ENCODE assay signal across 8 cellular contexts in genomic region chr5:14595189-14595588, GRCh38. TPM values are rescaled to one million over a fixed set of nuclear protein-coding genes. Genes with fewer than 3 reads are reported as not detected.
DNase-seq lines count a peak whose midpoint lies in the region; ATAC-seq, FAIRE-seq and TF ChIP-seq lines count a peak whose summit lies in the region.

No MANE protein-coding gene starts in this region.

- no peak overlapping the region for H2BK12ac ChIP-seq in neuronal stem cell (ENCODE audit: low read length)

- no peak overlapping the region for H4K8ac ChIP-seq in neuronal stem cell (ENCODE audit: low read depth, low read length)

- no peak overlapping the region for H2AFZ ChIP-seq in neuronal stem cell (ENCODE audit: low read length)

- peaks cover 2% of the 10 kb centered on the region for H3K79me1 ChIP-seq in neuronal stem cell (ENCODE audit: low read depth, low read length)

- H3K4me3 ChIP-seq in kidney (ENCODE audit: low read length in 2 of 2) (no peak overlapping the region), neuronal stem cell (ENCODE audit: low read length in 2 of 2) (no peak overlapping the region)

- H3K4me1 Mint-ChIP-seq in activated naive CD4-positive, alpha-beta T cell treated with anti-CD3 and anti-CD28 coated beads for 36 hours (ENCODE audit: low read depth): peaks cover 84% of the 10 kb centered on the region
- H3K4me1 Mint-ChIP-seq in immature natural killer cell: peaks cover 89 to 92% of the 10 kb centered on the region in 2 donors

- TF ChIP-seq CTCF in kidney (IDR thresholded peaks at IDR 0.05; ENCODE audit: borderline replicate concordance, extremely low read depth, insufficient read depth): no peak
- no peak for TF ChIP-seq CTCF in foreskin keratinocyte (conservative IDR thresholded peaks at IDR 0.05)

- no peak overlapping the region for H3K27ac ChIP-seq in kidney (ENCODE audit: low read depth in 2 of 2, low read length in 2 of 2)
- H3K27ac ChIP-seq in neuronal stem cell (replicated peaks; ENCODE audit: low read length): no peak overlapping the region
- H3K27ac ChIP-seq in foreskin keratinocyte: no peak overlapping the region

- no CpG with 5 or more reads among the region's 3 CpGs for WGBS in neuronal stem cell (ENCODE audit: extremely low coverage in 2 of 2, insufficient read length in 2 of 2, insufficient replicate concordance in 1 of 2), 2 donors

- H3K36me3 ChIP-seq in kidney (ENCODE audit: control insufficient read depth in 1 of 2, insufficient read depth in 2 of 2, low read length in 2 of 2): no peaks in the 10 kb centered on the region
- no peaks in the 10 kb centered on the region for H3K36me3 ChIP-seq in neuronal stem cell (replicated peaks in 1 of 2; ENCODE audit: control insufficient read depth in 2 of 2, insufficient read depth in 2 of 2, low read length in 2 of 2)

- intact Hi-C loops in activated naive CD4-positive, alpha-beta T cell treated with anti-CD3 and anti-CD28 coated beads for 36 hours (cut with micrococcal nuclease): loop anchor here (1.0 to 10.0 kb wide), 5 partner anchors 14 to 1870 kb away; partner anchors contain the start of genes OTULIN, OTULINL and ZNF622
- intact Hi-C loops in kidney (cut with DNase I): no loop called here

- FAIRE-seq in kidney (lab: Jason Lieb, UNC): no peak

- no peak overlapping the region for H3K14ac ChIP-seq in neuronal stem cell (ENCODE audit: low read length)

- H3K27me3 Mint-ChIP-seq in activated naive CD4-positive, alpha-beta T cell treated with anti-CD3 and anti-CD28 coated beads for 36 hours (ENCODE audit: low read depth): no peaks in the 10 kb centered on the region
- H3K27me3 Mint-ChIP-seq in immature natural killer cell (ENCODE audit: low read depth in 3 of 3): peaks cover 5 to 10% (median 5%) of the 10 kb centered on the region in 3 donors

- H3K4me1 ChIP-seq in kidney (ENCODE audit: control insufficient read depth in 1 of 2, insufficient read depth in 1 of 2, low read depth in 1 of 2, low read length in 2 of 2): no peaks in the 10 kb centered on the region
- H3K4me1 ChIP-seq in neuronal stem cell (ENCODE audit: control insufficient read depth in 2 of 2, insufficient read depth in 1 of 2, low read depth in 1 of 2, low read length in 2 of 2): no peaks in the 10 kb centered on the region
- no peaks in the 10 kb centered on the region for H3K4me1 ChIP-seq in foreskin keratinocyte

- H2AK5ac ChIP-seq in neuronal stem cell (ENCODE audit: low read depth, low read length): no peak overlapping the region

- H3K27me3 ChIP-seq in neuronal stem cell (ENCODE audit: control insufficient read depth in 3 of 3, insufficient read depth in 3 of 3, low read depth in 1 of 3, low read length in 3 of 3) (no peaks in the 10 kb centered on the region), foreskin keratinocyte (no peaks in the 10 kb centered on the region)

- H3K9ac ChIP-seq in kidney (ENCODE audit: low read length in 2 of 2) (no peak overlapping the region), neuronal stem cell (ENCODE audit: low read depth, low read length, poor library complexity) (no peak overlapping the region)

- H3K36me3 Mint-ChIP-seq in activated naive CD4-positive, alpha-beta T cell treated with anti-CD3 and anti-CD28 coated beads for 36 hours (ENCODE audit: low read depth): peaks cover 4% of the 10 kb centered on the region
- no peaks in the 10 kb centered on the region for H3K36me3 Mint-ChIP-seq in immature natural killer cell

- H3K4me2 ChIP-seq in neuronal stem cell (ENCODE audit: insufficient read depth, low read length, poor library complexity, severe bottlenecking): no peak overlapping the region

- H3K9me3 Mint-ChIP-seq in activated naive CD4-positive, alpha-beta T cell treated with anti-CD3 and anti-CD28 coated beads for 36 hours: peaks cover 3% of the 10 kb centered on the region
- no peaks in the 10 kb centered on the region for H3K9me3 Mint-ChIP-seq in immature natural killer cell

- H3K27ac Mint-ChIP-seq in activated naive CD4-positive, alpha-beta T cell treated with anti-CD3 and anti-CD28 coated beads for 36 hours: peak overlapping the region; percentile 90
- peak overlapping the region; percentile 91 to 98 (median 94) for H3K27ac Mint-ChIP-seq in immature natural killer cell

- ATAC-seq in HG02970 (IDR thresholded peaks at IDR 0.05; ENCODE audit: low FRiP score, unreplicated experiment): peak; percentile 68
- ATAC-seq in foreskin keratinocyte: no peak

- no peak overlapping the region for H2BK5ac ChIP-seq in neuronal stem cell (ENCODE audit: low read length)

- no peak overlapping the region for H3K4ac ChIP-seq in neuronal stem cell (ENCODE audit: low read length)

- CTCF ChIA-PET in activated naive CD4-positive, alpha-beta T cell treated with anti-CD3 and anti-CD28 coated beads for 36 hours (lab: Charles Lee): no interaction called here

- H3K4me3 Mint-ChIP-seq in activated naive CD4-positive, alpha-beta T cell treated with anti-CD3 and anti-CD28 coated beads for 36 hours: peak overlapping the region; percentile 68
- peak overlapping the region; percentile 71 to 88 (median 84) for H3K4me3 Mint-ChIP-seq in immature natural killer cell

- H3K9me3 ChIP-seq in kidney (ENCODE audit: control insufficient read depth in 1 of 2, low read length in 2 of 2) (no peaks in the 10 kb centered on the region), neuronal stem cell (replicated peaks in 1 of 2; ENCODE audit: control insufficient read depth in 2 of 2, insufficient read depth in 1 of 2, low read depth in 1 of 2, low read length in 2 of 2) (no peaks in the 10 kb centered on the region)

- no peak overlapping the region for H3K23ac ChIP-seq in neuronal stem cell (ENCODE audit: low read depth, low read length, poor library complexity)

- H4K91ac ChIP-seq in neuronal stem cell (ENCODE audit: low read depth, low read length, poor library complexity): no peak overlapping the region

- no peak overlapping the region for H2BK15ac ChIP-seq in neuronal stem cell (ENCODE audit: low read length)

- H2BK120ac ChIP-seq in neuronal stem cell (ENCODE audit: low read depth, low read length): no peak overlapping the region

- no peak overlapping the region for H3K18ac ChIP-seq in neuronal stem cell (ENCODE audit: low read length)

- DNase-seq in activated naive CD4-positive, alpha-beta T cell treated with anti-CD3 and anti-CD28 coated beads for 36 hours: peak; percentile 51
- no peak for DNase-seq in activated naive CD4-positive, alpha-beta T cell treated with anti-CD3 and anti-CD28 coated beads, Interleukin-2, amount 50 U/mL, for 16 hours
- DNase-seq in SIG-M5 treated with dmso at 0.1 percent for 504 hours (lab: John Stamatoyannopoulos, UW; ENCODE audit: unreplicated experiment) (peak; percentile 94), immature natural killer cell (peak; percentile 66 to 70 (median 70)), kidney (no peak), neuronal stem cell (ENCODE audit: low spot score) (no peak), foreskin keratinocyte (no peak)

RNA-seq across cellular contexts. Expression of gene OTULINL, which starts 13.6 kb away (rescaled TPM):
- total RNA-seq in activated naive CD4-positive, alpha-beta T cell treated with anti-CD3 and anti-CD28 coated beads for 36 hours: 10 to 100 TPM in 1 of 2 experiments, 1 to 10 TPM in 1; 9.1 to 10.6 TPM
- polyA plus RNA-seq in immature natural killer cell: 10 to 100 TPM; 36.6 to 77.8 (median 47.1) TPM
- total RNA-seq in kidney: 10.8 TPM
- 7.1 TPM for polyA plus RNA-seq in kidney (ENCODE audit: insufficient read depth, low read depth, low replicate concordance)
- 3.9 TPM for polyA plus RNA-seq in neuronal stem cell (2013, experiment 1 of 2)
- 4.1 TPM for polyA plus RNA-seq in neuronal stem cell (2013, experiment 2 of 2)
- total RNA-seq in foreskin keratinocyte: 1.8 and 2.0 TPM in 2 replicates
- polyA plus RNA-seq in foreskin keratinocyte: 1.0 and 1.2 TPM in 2 replicates

Comparison
In these comparisons a context has a peak if more than half of its experiments do, and no peak if none do; other contexts are left out.
1. DNase-seq: peak in activated naive CD4-positive, alpha-beta T cell treated with anti-CD3 and anti-CD28 coated beads for 36 hours (single experiment), SIG-M5 treated with dmso at 0.1 percent for 504 hours (single experiment) and immature natural killer cell (3 of 3); none in activated naive CD4-positive, alpha-beta T cell treated with anti-CD3 and anti-CD28 coated beads, Interleukin-2, amount 50 U/mL, for 16 hours (single experiment), kidney (single experiment), neuronal stem cell (single experiment) and foreskin keratinocyte (0 of 2).